16 cellular contexts compared by ENCODE assay signal in genomic region chr16:66365588-66365987, GRCh38. TPM values are rescaled to one million over a fixed set of nuclear protein-coding genes. Genes with fewer than 3 reads are reported as not detected.
DNase-seq lines count a peak whose midpoint lies in the region; ATAC-seq and TF ChIP-seq lines count a peak whose summit lies in the region.
"Had no signal": no experiment of that assay in that cellular context is flagged by ENCODE, and none has a peak within 500 bp of the region (broad histone marks: within the 10 kb centered on the region; RNA-seq: fewer than 3 reads in every experiment).

No MANE protein-coding gene starts in this region.

- peak overlapping the region; percentile 56 for H4K91ac ChIP-seq in trophoblast cell (ENCODE audit: low read depth, low read length)

- H3K9me3 Mint-ChIP-seq in activated naive CD4-positive, alpha-beta T cell treated with anti-CD3 and anti-CD28 coated beads, Interleukin-2, amount 10 ng/mL, durations not matched to agents 7 days and 5 days = no peaks in the 10 kb centered on the region
- H3K9me3 Mint-ChIP-seq: activated B cell treated with CpG ODN at 0.5 μM for 24 hours; neural crest cell; stimulated activated naive CD8-positive, alpha-beta T cell treated with anti-CD3 and anti-CD28 coated beads, Interleukin-15, amount 100 ng/mL, for 72 hours had no signal

- H4K12ac ChIP-seq in trophoblast cell (ENCODE audit: low read depth, low read length) = no peak overlapping the region

- H2BK12ac ChIP-seq in trophoblast cell (ENCODE audit: low read length) = peak overlapping the region; percentile 16

- peaks cover 10% of the 10 kb centered on the region for H3K4me1 Mint-ChIP-seq in activated naive CD4-positive, alpha-beta T cell treated with anti-CD3 and anti-CD28 coated beads, Interleukin-2, amount 10 ng/mL, durations not matched to agents 7 days and 5 days
- H3K4me1 Mint-ChIP-seq: activated B cell treated with CpG ODN at 0.5 μM for 24 hours had no signal

- no peak overlapping the region for H2AK5ac ChIP-seq in trophoblast cell (ENCODE audit: low read length)

- H3K4me2 ChIP-seq in trophoblast cell (ENCODE audit: low read length) = no peak overlapping the region

- no peak for TF ChIP-seq CTCF in astrocyte of the cerebellum (IDR thresholded peaks at IDR 0.05; ENCODE audit: low read depth, low read length, missing control alignments)

- no peak overlapping the region for H3K14ac ChIP-seq in trophoblast cell (ENCODE audit: low read length)

- no peak for ATAC-seq in GM21737 (IDR thresholded peaks at IDR 0.05; ENCODE audit: unreplicated experiment)

- peaks cover 15 to 23% of the 10 kb centered on the region in 2 experiments for H3K4me1 ChIP-seq in trophoblast cell (ENCODE audit: control insufficient read depth in 1 of 2, insufficient read depth in 2 of 2, low read length in 2 of 2)

- no peak overlapping the region for H4K8ac ChIP-seq in trophoblast cell (ENCODE audit: low read depth, low read length)

- DNase-seq in AG08395 (ENCODE audit: low spot score) = peak; percentile 33
- DNase-seq in astrocyte of the cerebellum (ENCODE audit: low read depth) = peak; percentile 46
- DNase-seq in fibroblast of the conjunctiva (ENCODE audit: low read depth) = peak; percentile 33
- DNase-seq in trophoblast cell = no peak
- no peak for DNase-seq in activated CD8-positive, alpha-beta memory T cell treated with anti-CD3 and anti-CD28 coated beads for 24 hours
- DNase-seq in midbrain (lab: John Stamatoyannopoulos, UW) = no peak
- no peak for DNase-seq in activated naive CD4-positive, alpha-beta T cell treated with anti-CD3 and anti-CD28 coated beads, Interleukin-2, amount 10 ng/mL, durations not matched to agents 7 days and 5 days
- DNase-seq: activated B cell treated with CpG ODN at 0.5 μM for 24 hours; activated T-cell treated with anti-CD3 and anti-CD28 coated beads, Interleukin-2, amount 50 U/mL, for 1 hour; erythroblast; MM.1S; SJCRH30; stimulated activated CD4-positive, alpha-beta T cell treated with anti-CD3 and anti-CD28 coated beads, Interleukin-2, amount 100 ng/mL, for 48 hours; stimulated activated naive CD8-positive, alpha-beta T cell treated with anti-CD3 and anti-CD28 coated beads, Interleukin-15, amount 100 ng/mL, for 72 hours had no signal

- peaks cover 2% of the 10 kb centered on the region for H3K79me2 ChIP-seq in trophoblast cell (ENCODE audit: control insufficient read depth, insufficient read depth, low read length, poor library complexity)

- no peak overlapping the region for H3K23ac ChIP-seq in trophoblast cell (ENCODE audit: low read length)

- peaks cover 24% of the 10 kb centered on the region for H3K79me1 ChIP-seq in trophoblast cell (ENCODE audit: low read length)

- no peak overlapping the region for H3K18ac ChIP-seq in trophoblast cell (ENCODE audit: low read length)

- no peak overlapping the region for H3K4me3 ChIP-seq in astrocyte of the cerebellum (ENCODE audit: low read depth, low read length)
- no peak overlapping the region for H3K4me3 ChIP-seq in trophoblast cell (ENCODE audit: low read depth, low read length)
- H3K4me3 ChIP-seq: SJCRH30 had no signal

- H3K27ac ChIP-seq in trophoblast cell (ENCODE audit: low read depth, low read length) = no peak overlapping the region
- H3K27ac ChIP-seq: SJCRH30 had no signal

- no peak overlapping the region for H3K4ac ChIP-seq in trophoblast cell (ENCODE audit: low read depth, low read length)

- H3K4me3 Mint-ChIP-seq in activated naive CD4-positive, alpha-beta T cell treated with anti-CD3 and anti-CD28 coated beads, Interleukin-2, amount 10 ng/mL, durations not matched to agents 7 days and 5 days = no peak overlapping the region
- H3K4me3 Mint-ChIP-seq: activated B cell treated with CpG ODN at 0.5 μM for 24 hours; neural crest cell; stimulated activated naive CD8-positive, alpha-beta T cell treated with anti-CD3 and anti-CD28 coated beads, Interleukin-15, amount 100 ng/mL, for 72 hours had no signal

- H3K27me3 Mint-ChIP-seq in activated naive CD4-positive, alpha-beta T cell treated with anti-CD3 and anti-CD28 coated beads, Interleukin-2, amount 10 ng/mL, durations not matched to agents 7 days and 5 days = peaks cover 58% of the 10 kb centered on the region

- CTCF ChIA-PET in activated naive CD4-positive, alpha-beta T cell treated with anti-CD3 and anti-CD28 coated beads, Interleukin-2, amount 10 ng/mL, durations not matched to agents 7 days and 5 days (lab: Charles Lee) = interaction anchor here (0.9 to 2.2 kb wide), 3 partner anchors 9 to 22 kb away, joined by 3 to 18 read pairs (median 3); no protein-coding TSS in a partner anchor

- no CpG with 5 or more reads among the region's 3 CpGs for WGBS in trophoblast cell (ENCODE audit: extremely low coverage, insufficient coverage, insufficient read length)

- H2AFZ ChIP-seq in trophoblast cell (ENCODE audit: insufficient read depth, low read length, poor library complexity) = no peak overlapping the region

- no peaks in the 10 kb centered on the region for H3K36me3 Mint-ChIP-seq in activated naive CD4-positive, alpha-beta T cell treated with anti-CD3 and anti-CD28 coated beads, Interleukin-2, amount 10 ng/mL, durations not matched to agents 7 days and 5 days

- H3K36me3 ChIP-seq in trophoblast cell (ENCODE audit: control insufficient read depth in 1 of 2, insufficient read depth in 2 of 2, low read length in 2 of 2) = no peaks in the 10 kb centered on the region
- H3K36me3 ChIP-seq: SJCRH30 had no signal

- no peak overlapping the region for H3K27ac Mint-ChIP-seq in activated naive CD4-positive, alpha-beta T cell treated with anti-CD3 and anti-CD28 coated beads, Interleukin-2, amount 10 ng/mL, durations not matched to agents 7 days and 5 days
- H3K27ac Mint-ChIP-seq: activated B cell treated with CpG ODN at 0.5 μM for 24 hours had no signal

- no peaks in the 10 kb centered on the region for H3K9me3 ChIP-seq in trophoblast cell (ENCODE audit: insufficient read depth, low read depth, low read length)
- H3K9me3 ChIP-seq: SJCRH30 had no signal

- no peak overlapping the region for H2BK5ac ChIP-seq in trophoblast cell (ENCODE audit: low read depth, low read length, poor library complexity)

- no peak overlapping the region for H3K9ac ChIP-seq in trophoblast cell (ENCODE audit: low read length)

- no peaks in the 10 kb centered on the region for H3K27me3 ChIP-seq in trophoblast cell (ENCODE audit: insufficient read depth, low read length)

- in situ Hi-C loops in astrocyte of the cerebellum (cut with HindIII; ENCODE audit: low sequenced_read_pairs) = no loop called here

- H2BK120ac ChIP-seq in trophoblast cell (ENCODE audit: insufficient read depth, low read length, poor library complexity) = peak overlapping the region; percentile 54

RNA-seq across cellular contexts. Expression of gene CDH5, which starts 0.9 kb away (rescaled TPM):
- 93.1 and 99.2 TPM in 2 replicates for polyA plus RNA-seq in trophoblast cell (2013)

Comparison
In these comparisons a context has a peak if more than half of its experiments do, and no peak if none do; other contexts are left out.
1. DNase-seq: peak in AG08395 (single experiment), astrocyte of the cerebellum (single experiment) and fibroblast of the conjunctiva (single experiment); none in trophoblast cell (0 of 2), activated CD8-positive, alpha-beta memory T cell treated with anti-CD3 and anti-CD28 coated beads for 24 hours (single experiment), midbrain (single experiment) and activated naive CD4-positive, alpha-beta T cell treated with anti-CD3 and anti-CD28 coated beads, Interleukin-2, amount 10 ng/mL, durations not matched to agents 7 days and 5 days (single experiment).